13 cellular contexts compared by ENCODE assay signal in genomic region chr13:29503041-29503837, GRCh38.
A peak's percentile ranks its signal among the peaks of the same experiment; 100 is the strongest.
DNase-seq lines count a peak whose midpoint lies in the region; ATAC-seq and TF ChIP-seq lines count a peak whose summit lies in the region.
"Had no signal": no experiment of that assay in that cellular context is flagged by ENCODE, and none has a peak within 500 bp of the region (broad histone marks: within the 10 kb centered on the region; RNA-seq: fewer than 3 reads in every experiment).

No MANE protein-coding gene starts in this region.

- no peaks in the 10 kb centered on the region for H3K36me3 ChIP-seq in fibroblast of lung (ENCODE audit: control insufficient read depth, insufficient read depth, low read length)

- peaks cover 11 to 21% (median 12%) of the 10 kb centered on the region in 3 donors for H3K27me3 Mint-ChIP-seq in CD14-positive monocyte (ENCODE audit: low read depth in 3 of 3)
- H3K27me3 Mint-ChIP-seq in activated CD4-positive, alpha-beta memory T cell treated with anti-CD3 and anti-CD28 coated beads for 36 hours: peaks cover 8% of the 10 kb centered on the region
- peaks cover 12 to 16% of the 10 kb centered on the region in 2 donors for H3K27me3 Mint-ChIP-seq in natural killer cell treated with Interleukin-12 subunit alpha and Interleukin-12 subunit beta and Interleukin-15 and Interleukin-18, amount 100 ng/mL, for 72 hours

- POLR2A ChIA-PET in activated CD4-positive, alpha-beta memory T cell treated with anti-CD3 and anti-CD28 coated beads for 36 hours (lab: Charles Lee): no interaction called here

- H3K79me2 ChIP-seq in fibroblast of lung (ENCODE audit: control insufficient read depth, insufficient read depth, low read length): no peaks in the 10 kb centered on the region

- TF ChIP-seq CTCF in CD14-positive monocyte (IDR thresholded peaks at IDR 0.05) (no peak), fibroblast of lung (conservative IDR thresholded peaks at IDR 0.05 in 1 of 2, IDR thresholded peaks at IDR 0.05 in 1 of 2; ENCODE audit: low read depth in 1 of 2, low read length in 2 of 2) (no peak)

- H3K27me3 ChIP-seq in fibroblast of lung (ENCODE audit: control insufficient read depth, insufficient read depth, low read length): peaks cover 9% of the 10 kb centered on the region

- intact Hi-C loops in CD14-positive monocyte (cut with micrococcal nuclease): loop anchor here in 1 of 2 donors (10.0 kb wide), 1 partner anchor 342 kb away; no protein-coding TSS in a partner anchor
- intact Hi-C loops in activated CD4-positive, alpha-beta memory T cell treated with anti-CD3 and anti-CD28 coated beads for 36 hours (cut with micrococcal nuclease): no loop called here

- no peaks in the 10 kb centered on the region for H3K36me3 Mint-ChIP-seq in CD14-positive monocyte
- H3K36me3 Mint-ChIP-seq in activated CD4-positive, alpha-beta memory T cell treated with anti-CD3 and anti-CD28 coated beads for 36 hours: no peaks in the 10 kb centered on the region
- H3K36me3 Mint-ChIP-seq in natural killer cell treated with Interleukin-12 subunit alpha and Interleukin-12 subunit beta and Interleukin-15 and Interleukin-18, amount 100 ng/mL, for 72 hours: no peaks in the 10 kb centered on the region

- H3K27ac Mint-ChIP-seq in CD14-positive monocyte: no peak overlapping the region
- H3K27ac Mint-ChIP-seq in activated CD4-positive, alpha-beta memory T cell treated with anti-CD3 and anti-CD28 coated beads for 36 hours: no peak overlapping the region
- no peak overlapping the region for H3K27ac Mint-ChIP-seq in natural killer cell treated with Interleukin-12 subunit alpha and Interleukin-12 subunit beta and Interleukin-15 and Interleukin-18, amount 100 ng/mL, for 72 hours
- H3K27ac Mint-ChIP-seq: activated T-helper 2 cell treated with anti-CD3 and anti-CD28 coated beads, Interferon-gamma antibody, Interleukin-2, Interleukin-4, amounts not matched to agents 10 μg/mL and 5 μg/mL and 100 μg/mL, durations not matched to agents 14 hours and 24 hours and 36 hours had no signal

- no peak for ATAC-seq in natural killer cell treated with Interleukin-12 subunit alpha and Interleukin-12 subunit beta and Interleukin-15 and Interleukin-18, amount 100 ng/mL, for 72 hours

- H3K27ac ChIP-seq in fibroblast of lung (ENCODE audit: insufficient read depth, low read length): no peak overlapping the region

- H4K20me1 ChIP-seq in fibroblast of lung (ENCODE audit: control insufficient read depth, extremely low read depth, insufficient read depth, low read length): no peaks in the 10 kb centered on the region

- no peak overlapping the region for H3K4me2 ChIP-seq in fibroblast of lung (ENCODE audit: extremely low read depth, insufficient read depth, low read length)

- no peaks in the 10 kb centered on the region for H3K9me3 ChIP-seq in fibroblast of lung (ENCODE audit: control insufficient read depth, insufficient read depth, low read depth, low read length)

- peak overlapping the region in 2 of 4 experiments; percentile 26 to 27 for H3K4me3 ChIP-seq in fibroblast of lung (replicated peaks in 1 of 4; ENCODE audit: control extremely low read depth in 1 of 4, insufficient read depth in 1 of 4, low read depth in 3 of 4, low read length in 4 of 4)

- no peaks in the 10 kb centered on the region for H3K4me1 ChIP-seq in fibroblast of lung (ENCODE audit: control insufficient read depth, extremely low read depth, insufficient read depth, low read length)

- H3K9ac ChIP-seq in fibroblast of lung (ENCODE audit: insufficient read depth, low read length): no peak overlapping the region

- peaks cover 7% of the 10 kb centered on the region for H3K4me1 Mint-ChIP-seq in CD14-positive monocyte
- H3K4me1 Mint-ChIP-seq in activated CD4-positive, alpha-beta memory T cell treated with anti-CD3 and anti-CD28 coated beads for 36 hours (ENCODE audit: low read depth): no peaks in the 10 kb centered on the region
- no peaks in the 10 kb centered on the region for H3K4me1 Mint-ChIP-seq in natural killer cell treated with Interleukin-12 subunit alpha and Interleukin-12 subunit beta and Interleukin-15 and Interleukin-18, amount 100 ng/mL, for 72 hours (ENCODE audit: low read depth in 2 of 2)

- H2AFZ ChIP-seq in fibroblast of lung (ENCODE audit: low read length): no peak overlapping the region

- CTCF ChIA-PET in activated CD4-positive, alpha-beta memory T cell treated with anti-CD3 and anti-CD28 coated beads for 36 hours (lab: Charles Lee): interaction anchor here (0.6 to 1.3 kb wide), 2 partner anchors 27 to 204 kb away, joined by 3 read pairs; no protein-coding TSS in a partner anchor

- peak overlapping the region; percentile 37 to 58 for H3K4me3 Mint-ChIP-seq in CD14-positive monocyte
- no peak overlapping the region for H3K4me3 Mint-ChIP-seq in activated CD4-positive, alpha-beta memory T cell treated with anti-CD3 and anti-CD28 coated beads for 36 hours
- H3K4me3 Mint-ChIP-seq in natural killer cell treated with Interleukin-12 subunit alpha and Interleukin-12 subunit beta and Interleukin-15 and Interleukin-18, amount 100 ng/mL, for 72 hours: no peak overlapping the region

- H3K9me3 Mint-ChIP-seq in CD14-positive monocyte: no peaks in the 10 kb centered on the region
- no peaks in the 10 kb centered on the region for H3K9me3 Mint-ChIP-seq in activated CD4-positive, alpha-beta memory T cell treated with anti-CD3 and anti-CD28 coated beads for 36 hours
- H3K9me3 Mint-ChIP-seq in natural killer cell treated with Interleukin-12 subunit alpha and Interleukin-12 subunit beta and Interleukin-15 and Interleukin-18, amount 100 ng/mL, for 72 hours: no peaks in the 10 kb centered on the region
- H3K9me3 Mint-ChIP-seq: activated T-helper 2 cell treated with anti-CD3 and anti-CD28 coated beads, Interferon-gamma antibody, Interleukin-2, Interleukin-4, amounts not matched to agents 10 μg/mL and 5 μg/mL and 100 μg/mL, durations not matched to agents 14 hours and 24 hours and 36 hours had no signal

- DNase-seq in CD14-positive monocyte (ENCODE audit: low spot score) (no peak), HuH-7.5 (ENCODE audit: low spot score) (peak; percentile 37), fibroblast of lung (ENCODE audit: low read depth in 2 of 2) (peak; percentile 30 to 43), myocyte (ENCODE audit: low read depth) (peak; percentile 75), NCI-H1092 treated with DMSO at 0.1 percent for 48 hours (lab: John Stamatoyannopoulos, UW) (no peak), MV-4-11 (lab: John Stamatoyannopoulos, UW) (no peak)
- no peak for DNase-seq in activated CD4-positive, alpha-beta memory T cell treated with anti-CD3 and anti-CD28 coated beads for 36 hours
- no peak for DNase-seq in natural killer cell treated with Interleukin-12 subunit alpha and Interleukin-12 subunit beta and Interleukin-15 and Interleukin-18, amount 100 ng/mL, for 72 hours (ENCODE audit: low spot score)
- DNase-seq: DMS 273 treated with DMSO at 0.1 percent for 48 hours; effector CD8-positive, alpha-beta T cell; kidney; NCI-H2171 treated with DMSO at 0.1 percent for 48 hours had no signal

Comparison
In these comparisons a context has a peak if more than half of its experiments do, and no peak if none do; other contexts are left out.
1. DNase-seq: peak in HuH-7.5 (single experiment), fibroblast of lung (2 of 2) and myocyte (single experiment); none in CD14-positive monocyte (single experiment), NCI-H1092 treated with DMSO at 0.1 percent for 48 hours (single experiment), activated CD4-positive, alpha-beta memory T cell treated with anti-CD3 and anti-CD28 coated beads for 36 hours (single experiment), MV-4-11 (single experiment) and natural killer cell treated with Interleukin-12 subunit alpha and Interleukin-12 subunit beta and Interleukin-15 and Interleukin-18, amount 100 ng/mL, for 72 hours (single experiment).
2. H3K4me3 Mint-ChIP-seq: peak in CD14-positive monocyte (2 of 2); none in activated CD4-positive, alpha-beta memory T cell treated with anti-CD3 and anti-CD28 coated beads for 36 hours (single experiment) and natural killer cell treated with Interleukin-12 subunit alpha and Interleukin-12 subunit beta and Interleukin-15 and Interleukin-18, amount 100 ng/mL, for 72 hours (single experiment).